In genomic region chr10:50279489-50279888, GRCh38 we compare ENCODE assay signal across 16 cellular contexts.
DNase-seq lines count a peak whose midpoint lies in the region; FAIRE-seq and TF ChIP-seq lines count a peak whose summit lies in the region.
"Had no signal": no experiment of that assay in that cellular context is flagged by ENCODE, and none has a peak within 500 bp of the region (broad histone marks: within the 10 kb centered on the region; RNA-seq: fewer than 3 reads in every experiment).

No MANE protein-coding gene starts in this region.

- FAIRE-seq in urothelium cell line (lab: Jason Lieb, UNC): peak; percentile 42
- FAIRE-seq: frontal cortex had no signal

- no peak overlapping the region for H3K4me3 ChIP-seq in foreskin fibroblast (ENCODE audit: low read depth in 1 of 2, low read length in 2 of 2)
- H3K4me3 ChIP-seq: lung had no signal

- peak; percentile 15 for DNase-seq in NCI-H82 (lab: John Stamatoyannopoulos, UW)
- DNase-seq in NCI-H82 treated with DMSO at 0.1 percent for 48 hours (lab: John Stamatoyannopoulos, UW; ENCODE audit: unreplicated experiment): no peak
- peak; percentile 79 for DNase-seq in SW480 (ENCODE audit: low spot score)
- peak; percentile 21 for DNase-seq in glomerular visceral epithelial cell (ENCODE audit: extremely low spot score)
- DNase-seq in urothelium cell line (ENCODE audit: low spot score): peak; percentile 47
- DNase-seq in foreskin fibroblast: no peak
- DNase-seq in DMS79 treated with DMSO at 0.1 percent for 48 hours (lab: John Stamatoyannopoulos, UW): no peak
- no peak for DNase-seq in inferior parietal cortex (ENCODE audit: extremely low spot score)
- DNase-seq: 8988T; activated naive CD8-positive, alpha-beta T cell treated with anti-CD3 and anti-CD28 coated beads, Interleukin-2, amount 50 U/mL, for 24 hours; C1 segment of cervical spinal cord; naive thymus-derived CD4-positive, alpha-beta T cell; NCI-H1436 treated with DMSO at 0.1 percent for 48 hours; stimulated activated naive B cell treated with anti-CD40 and anti-IgM and Interleukin-4, amounts not matched to agents 10 μg/mL and 1 μg/mL and 100 μg/mL, for 72 hours had no signal

- no peak for TF ChIP-seq CTCF in foreskin fibroblast (IDR thresholded peaks at IDR 0.05; ENCODE audit: low read depth, low read length)

Comparison
In these comparisons a context has a peak if more than half of its experiments do, and no peak if none do; other contexts are left out.
1. DNase-seq: peak in NCI-H82 (single experiment), SW480 (single experiment), glomerular visceral epithelial cell (single experiment) and urothelium cell line (single experiment); none in NCI-H82 treated with DMSO at 0.1 percent for 48 hours (single experiment), foreskin fibroblast (0 of 2), DMS79 treated with DMSO at 0.1 percent for 48 hours (single experiment) and inferior parietal cortex (single experiment).